Comparison of ENCODE assay signal across 8 cellular contexts in genomic region chr2:28751102-28751955, GRCh38. TPM values are rescaled to one million over a fixed set of nuclear protein-coding genes. Genes with fewer than 3 reads are reported as not detected.
DNase-seq lines count a peak whose midpoint lies in the region; ATAC-seq and TF ChIP-seq lines count a peak whose summit lies in the region.

TSS of gene PPP1CB (plus strand) at chr2:28751830. CDS start at chr2:28752125, 295 bp downstream.

- H2AFZ ChIP-seq in SK-N-SH (ENCODE audit: low read depth) (peak within 1 kb of the TSS; percentile 82), osteoblast (ENCODE audit: low read length) (peak within 1 kb of the TSS; percentile 76)

- DNase-seq in GM10266 (ENCODE audit: extremely low spot score) (peak; percentile 92), NCI-H1048 (lab: John Stamatoyannopoulos, UW) (peak; percentile 87), SK-N-SH (peak; percentile 99), glomerular endothelial cell (ENCODE audit: extremely low read depth, low read depth, low spot score) (peak; percentile 29), osteoblast (ENCODE audit: insufficient read length, low spot score, missing footprints) (peak; percentile 97), thoracic aorta (ENCODE audit: low spot score) (peak; percentile 85)

- H3K27ac Mint-ChIP-seq in activated naive CD4-positive, alpha-beta T cell treated with anti-CD3 and anti-CD28 coated beads, Interleukin-2, amount 50 U/mL, for 24 hours, result peak within 1 kb of the TSS; percentile 96

- H3K36me3 Mint-ChIP-seq in activated naive CD4-positive, alpha-beta T cell treated with anti-CD3 and anti-CD28 coated beads, Interleukin-2, amount 50 U/mL, for 24 hours, result peaks cover 8% of the 10 kb centered on the region

- H3K9ac ChIP-seq in SK-N-SH, result peak within 1 kb of the TSS; percentile 98

- CTCF ChIA-PET in SK-N-SH (lab: Yijun Ruan, JAX), result interaction anchor here (0.7 to 8.8 kb wide), 14 partner anchors 11 to 184 kb away, joined by 3 to 109 read pairs (median 3); no protein-coding TSS in a partner anchor

- TF ChIP-seq CTCF in GM10266 (IDR thresholded peaks at IDR 0.05; ENCODE audit: control insufficient read depth, insufficient read depth, low read depth, missing control alignments), result peak; percentile 52
- 0 out of 2 replicates have a peak, but pooled peaks have one; percentile 22 for TF ChIP-seq CTCF in SK-N-SH (IDR thresholded peaks at IDR 0.05)
- TF ChIP-seq CTCF in osteoblast (IDR thresholded peaks at IDR 0.05; ENCODE audit: extremely low read depth, low read depth, low read length), result peak; percentile 11
- TF ChIP-seq CTCF in thoracic aorta (IDR thresholded peaks at IDR 0.05), result no peak

- H3K4me3 ChIP-seq in SK-N-SH (ENCODE audit: low read depth in 2 of 2, low read length in 1 of 2) (peak within 1 kb of the TSS; percentile 75 to 98), osteoblast (ENCODE audit: insufficient read depth, low read length) (peak within 1 kb of the TSS; percentile 90), thoracic aorta (peak within 1 kb of the TSS; percentile 99)

- no peaks in the 10 kb centered on the region for H3K9me2 ChIP-seq in SK-N-SH

- H3K9me3 ChIP-seq in SK-N-SH, result no peaks in the 10 kb centered on the region
- H3K9me3 ChIP-seq in osteoblast (ENCODE audit: low read depth, low read length), result no peaks in the 10 kb centered on the region
- H3K9me3 ChIP-seq in thoracic aorta, result no peaks in the 10 kb centered on the region

- peaks cover 45% of the 10 kb centered on the region for H3K79me2 ChIP-seq in SK-N-SH (ENCODE audit: insufficient read depth)
- peaks cover 42% of the 10 kb centered on the region for H3K79me2 ChIP-seq in osteoblast (ENCODE audit: insufficient read depth, low read length)

- H3K4me1 ChIP-seq in SK-N-SH (ENCODE audit: control insufficient read depth in 1 of 2, insufficient read depth in 2 of 2, low read depth in 1 of 2, low read length in 1 of 2) (peaks cover 15 to 21% of the 10 kb centered on the region in 2 experiments; a peak in 3 of 4 replicates), osteoblast (ENCODE audit: insufficient read depth, low read length) (peaks cover 28% of the 10 kb centered on the region), thoracic aorta (ENCODE audit: control insufficient read depth in 1 of 2, low read depth in 2 of 2) (peaks cover 40 to 43% of the 10 kb centered on the region in 2 donors)

- H3K4me1 Mint-ChIP-seq in activated naive CD4-positive, alpha-beta T cell treated with anti-CD3 and anti-CD28 coated beads, Interleukin-2, amount 50 U/mL, for 24 hours, result peaks cover 58% of the 10 kb centered on the region

- H3K27me3 Mint-ChIP-seq in activated naive CD4-positive, alpha-beta T cell treated with anti-CD3 and anti-CD28 coated beads, Interleukin-2, amount 50 U/mL, for 24 hours, result no peaks in the 10 kb centered on the region

- H3K4me2 ChIP-seq in SK-N-SH (peak within 1 kb of the TSS; percentile 73), osteoblast (ENCODE audit: insufficient read depth, low read length) (peak within 1 kb of the TSS; percentile 87)

- H4K20me1 ChIP-seq in SK-N-SH (ENCODE audit: insufficient read depth) (peaks cover 26% of the 10 kb centered on the region), osteoblast (ENCODE audit: insufficient read depth, low read length) (peaks cover 37% of the 10 kb centered on the region)

- under 1% methylated on average over 49 of the region's 86 CpGs for WGBS in SK-N-SH (ENCODE audit: low lambda C conversion rate)

- H3K27ac ChIP-seq in SK-N-SH (ENCODE audit: low read depth in 2 of 2, low read length in 1 of 2) (peak within 1 kb of the TSS; percentile 91 to 100), osteoblast (ENCODE audit: low read depth, low read length) (peak within 1 kb of the TSS; percentile 92), thoracic aorta (peak within 1 kb of the TSS; percentile 100)

- no peaks in the 10 kb centered on the region for H3F3A ChIP-seq in SK-N-SH (replicated peaks; ENCODE audit: insufficient read depth)

- H3K36me3 ChIP-seq in SK-N-SH (replicated peaks in 1 of 2; ENCODE audit: control insufficient read depth in 1 of 2, insufficient read depth in 2 of 2, low read length in 1 of 2), result no peaks in the 10 kb centered on the region
- H3K36me3 ChIP-seq in osteoblast (ENCODE audit: insufficient read depth, low read length), result no peaks in the 10 kb centered on the region
- H3K36me3 ChIP-seq in thoracic aorta, result no peaks in the 10 kb centered on the region

- peak within 1 kb of the TSS; percentile 99 for H3K4me3 Mint-ChIP-seq in activated naive CD4-positive, alpha-beta T cell treated with anti-CD3 and anti-CD28 coated beads, Interleukin-2, amount 50 U/mL, for 24 hours

- TF ChIP-seq EP300 in SK-N-SH (IDR thresholded peaks at IDR 0.05; ENCODE audit: borderline replicate concordance in 1 of 2, low read depth in 1 of 2, low read length in 1 of 2), result no peak; a peak in 1 of 4 replicates

- POLR2A ChIA-PET in SK-N-SH (lab: Yijun Ruan, JAX), result interaction anchor here (0.6 to 5.3 kb wide), 28 partner anchors 8 to 1028 kb away, joined by 3 to 105 read pairs (median 3); partner anchors contain the start of gene TRMT61B

- H3K27me3 ChIP-seq in SK-N-SH (ENCODE audit: insufficient read depth) (no peaks in the 10 kb centered on the region), osteoblast (ENCODE audit: insufficient read depth, low read length) (no peaks in the 10 kb centered on the region), thoracic aorta (replicated peaks; ENCODE audit: insufficient read depth) (no peaks in the 10 kb centered on the region)

- no peaks in the 10 kb centered on the region for H3K9me3 Mint-ChIP-seq in activated naive CD4-positive, alpha-beta T cell treated with anti-CD3 and anti-CD28 coated beads, Interleukin-2, amount 50 U/mL, for 24 hours

- TF ChIP-seq RAD21 in SK-N-SH (IDR thresholded peaks at IDR 0.05; ENCODE audit: low read length), result peak; percentile 31

- ATAC-seq in HG02588 (IDR thresholded peaks at IDR 0.05; ENCODE audit: unreplicated experiment) (peak; percentile 87), thoracic aorta (ENCODE audit: insufficient number of reproducible peaks, low FRiP score, low read depth) (peak; percentile 67)

TF ChIP-seq in SK-N-SH, 30 proteins besides CTCF, POLR2A, EP300 and RAD21 (continues in another document):
- TF ChIP-seq, protein P1, sequence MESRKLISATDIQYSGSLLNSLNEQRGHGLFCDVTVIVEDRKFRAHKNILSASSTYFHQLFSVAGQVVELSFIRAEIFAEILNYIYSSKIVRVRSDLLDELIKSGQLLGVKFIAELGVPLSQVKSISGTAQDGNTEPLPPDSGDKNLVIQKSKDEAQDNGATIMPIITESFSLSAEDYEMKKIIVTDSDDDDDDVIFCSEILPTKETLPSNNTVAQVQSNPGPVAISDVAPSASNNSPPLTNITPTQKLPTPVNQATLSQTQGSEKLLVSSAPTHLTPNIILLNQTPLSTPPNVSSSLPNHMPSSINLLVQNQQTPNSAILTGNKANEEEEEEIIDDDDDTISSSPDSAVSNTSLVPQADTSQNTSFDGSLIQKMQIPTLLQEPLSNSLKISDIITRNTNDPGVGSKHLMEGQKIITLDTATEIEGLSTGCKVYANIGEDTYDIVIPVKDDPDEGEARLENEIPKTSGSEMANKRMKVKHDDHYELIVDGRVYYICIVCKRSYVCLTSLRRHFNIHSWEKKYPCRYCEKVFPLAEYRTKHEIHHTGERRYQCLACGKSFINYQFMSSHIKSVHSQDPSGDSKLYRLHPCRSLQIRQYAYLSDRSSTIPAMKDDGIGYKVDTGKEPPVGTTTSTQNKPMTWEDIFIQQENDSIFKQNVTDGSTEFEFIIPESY (IDR thresholded peaks at IDR 0.05; ENCODE audit: borderline replicate concordance, low read depth), result no peak
- TF ChIP-seq FOXM1 (IDR thresholded peaks at IDR 0.05; ENCODE audit: low read depth), result no peak
- TF ChIP-seq NFIC (IDR thresholded peaks at IDR 0.05; ENCODE audit: borderline replicate concordance), result no peak
- TF ChIP-seq YY1 (IDR thresholded peaks at IDR 0.05; ENCODE audit: low read depth), result no peak
- TF ChIP-seq, protein P2, sequence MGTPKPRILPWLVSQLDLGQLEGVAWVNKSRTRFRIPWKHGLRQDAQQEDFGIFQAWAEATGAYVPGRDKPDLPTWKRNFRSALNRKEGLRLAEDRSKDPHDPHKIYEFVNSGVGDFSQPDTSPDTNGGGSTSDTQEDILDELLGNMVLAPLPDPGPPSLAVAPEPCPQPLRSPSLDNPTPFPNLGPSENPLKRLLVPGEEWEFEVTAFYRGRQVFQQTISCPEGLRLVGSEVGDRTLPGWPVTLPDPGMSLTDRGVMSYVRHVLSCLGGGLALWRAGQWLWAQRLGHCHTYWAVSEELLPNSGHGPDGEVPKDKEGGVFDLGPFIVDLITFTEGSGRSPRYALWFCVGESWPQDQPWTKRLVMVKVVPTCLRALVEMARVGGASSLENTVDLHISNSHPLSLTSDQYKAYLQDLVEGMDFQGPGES (IDR thresholded peaks at IDR 0.05; ENCODE audit: low read depth, low read length), result no peak
- TF ChIP-seq, protein P3, sequence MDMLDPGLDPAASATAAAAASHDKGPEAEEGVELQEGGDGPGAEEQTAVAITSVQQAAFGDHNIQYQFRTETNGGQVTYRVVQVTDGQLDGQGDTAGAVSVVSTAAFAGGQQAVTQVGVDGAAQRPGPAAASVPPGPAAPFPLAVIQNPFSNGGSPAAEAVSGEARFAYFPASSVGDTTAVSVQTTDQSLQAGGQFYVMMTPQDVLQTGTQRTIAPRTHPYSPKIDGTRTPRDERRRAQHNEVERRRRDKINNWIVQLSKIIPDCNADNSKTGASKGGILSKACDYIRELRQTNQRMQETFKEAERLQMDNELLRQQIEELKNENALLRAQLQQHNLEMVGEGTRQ (IDR thresholded peaks at IDR 0.05; ENCODE audit: borderline replicate concordance, low read depth, low read length), result no peak
- peak; percentile 68 for TF ChIP-seq GABPA (IDR thresholded peaks at IDR 0.05; ENCODE audit: low read depth)
- TF ChIP-seq MAX (IDR thresholded peaks at IDR 0.05; ENCODE audit: low read depth), result 0 out of 2 replicates have a peak, but pooled peaks have one; percentile 53
- TF ChIP-seq TCF12 (IDR thresholded peaks at IDR 0.05), result 0 out of 2 replicates have a peak, but pooled peaks have one; percentile 26
- no peak for TF ChIP-seq ELF1 (IDR thresholded peaks at IDR 0.05)
- no peak for TF ChIP-seq RXRA (IDR thresholded peaks at IDR 0.05; ENCODE audit: borderline replicate concordance, low read depth)
- no peak for TF ChIP-seq RCOR1 (IDR thresholded peaks at IDR 0.05; ENCODE audit: low read length)

RNA-seq across cellular contexts. Expression of gene PPP1CB, which starts in this region (rescaled TPM):
- 21.7 and 24.7 TPM in 2 replicates for polyA plus RNA-seq in SK-N-SH (2012; rRNA removed)
- polyA plus RNA-seq in SK-N-SH (2012; cell fraction: cytosol; rRNA removed), result 26.6 and 31.3 TPM in 2 replicates
- polyA plus RNA-seq in SK-N-SH (2012; cell fraction: nucleus; rRNA removed), result 9.1 and 17.2 TPM in 2 replicates
- 88.9 and 101 TPM in 2 replicates for total RNA-seq in glomerular endothelial cell
- 167 and 170 TPM in 2 replicates for total RNA-seq in osteoblast
- total RNA-seq in thoracic aorta, result 100 to 1,000 TPM; 326 to 585 TPM

Comparison
In these comparisons a context has a peak if more than half of its experiments do, and no peak if none do; other contexts are left out.
1. Peak in every context shown above with its lines: DNase-seq, ATAC-seq, H3K4me3 ChIP-seq and H3K27ac ChIP-seq.
2. DNase-seq: peak in every context shown above with its lines; median percentile 99 in SK-N-SH; 97 in osteoblast; 92 in GM10266; 87 in NCI-H1048; 85 in thoracic aorta; 29 in glomerular endothelial cell.